Comparison of ENCODE assay signal across 19 cellular contexts in the genomic region with DNA sequence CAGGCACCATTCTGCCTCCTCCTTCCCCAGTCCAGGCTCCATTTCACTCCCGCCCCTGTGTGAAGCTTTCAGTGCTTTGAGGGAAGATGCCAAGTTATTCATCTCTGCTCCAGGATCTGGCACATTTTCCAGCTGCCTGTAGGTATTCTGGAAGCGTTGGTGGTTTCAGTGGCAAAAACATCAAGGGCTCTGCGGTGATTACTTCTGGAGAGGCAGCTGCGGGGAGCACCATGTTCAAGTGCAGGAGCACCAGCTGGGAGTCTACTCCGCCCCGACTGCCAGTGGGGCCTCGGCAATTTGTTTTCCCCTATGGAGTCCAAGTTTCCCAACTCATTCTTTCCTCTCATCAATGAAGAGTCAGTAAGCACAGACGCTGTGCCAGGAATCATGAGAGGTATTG.
A peak's percentile ranks its signal among the peaks of the same experiment; 100 is the strongest.
DNase-seq lines count a peak whose midpoint lies in the region; FAIRE-seq and TF ChIP-seq lines count a peak whose summit lies in the region.
"Had no signal": no experiment of that assay in that cellular context is flagged by ENCODE, and none has a peak within 500 bp of the region (broad histone marks: within the 10 kb centered on the region; RNA-seq: fewer than 3 reads in every experiment).

No MANE protein-coding gene starts in this region.

- DNase-seq in AG20443 (ENCODE audit: low spot score), result peak; percentile 21
- peak; percentile 27 for DNase-seq in M059J (ENCODE audit: low read depth)
- peak; percentile 91 for DNase-seq in astrocyte of the cerebellum (ENCODE audit: low read depth)
- peak; percentile 17 for DNase-seq in middle frontal gyrus (ENCODE audit: extremely low spot score, low spot score)
- DNase-seq in H54 (ENCODE audit: insufficient read length, low spot score), result no peak
- no peak for DNase-seq in activated gamma-delta T cell (lab: John Stamatoyannopoulos, UW)
- DNase-seq in dermis blood vessel endothelial cell, result no peak
- no peak for DNase-seq in HEK293T (ENCODE audit: extremely low spot score)
- DNase-seq: CD8-positive, alpha-beta memory T cell; DMS53; Karpas-422; NCI-H1436; NCI-H2029; NCI-H2171; NCI-H345; NCI-H526; PC-9; SIG-M5; SK-N-SH had no signal

- POLR2A ChIA-PET in HEK293T (lab: Yijun Ruan, JAX), result no interaction called here

- FAIRE-seq in H54 (lab: Jason Lieb, UNC), result no peak

- in situ Hi-C loops in astrocyte of the cerebellum (cut with HindIII; ENCODE audit: low sequenced_read_pairs), result no loop called here

- no peak for TF ChIP-seq CTCF in astrocyte of the cerebellum (IDR thresholded peaks at IDR 0.05; ENCODE audit: low read depth, low read length, missing control alignments)

- TF ChIP-seq POLR2A in H54 (IDR thresholded peaks at IDR 0.05; ENCODE audit: low read depth, low read length), result no peak

- CTCF ChIA-PET in HEK293T (lab: Yijun Ruan, JAX), result no interaction called here

- H3K4me3 ChIP-seq in astrocyte of the cerebellum (ENCODE audit: low read depth, low read length), result no peak overlapping the region
- H3K4me3 ChIP-seq: PC-9 had no signal

TF ChIP-seq in HEK293T, 16 proteins besides CTCF, POLR2A, EP300 and RAD21:
- TF ChIP-seq, protein P1, sequence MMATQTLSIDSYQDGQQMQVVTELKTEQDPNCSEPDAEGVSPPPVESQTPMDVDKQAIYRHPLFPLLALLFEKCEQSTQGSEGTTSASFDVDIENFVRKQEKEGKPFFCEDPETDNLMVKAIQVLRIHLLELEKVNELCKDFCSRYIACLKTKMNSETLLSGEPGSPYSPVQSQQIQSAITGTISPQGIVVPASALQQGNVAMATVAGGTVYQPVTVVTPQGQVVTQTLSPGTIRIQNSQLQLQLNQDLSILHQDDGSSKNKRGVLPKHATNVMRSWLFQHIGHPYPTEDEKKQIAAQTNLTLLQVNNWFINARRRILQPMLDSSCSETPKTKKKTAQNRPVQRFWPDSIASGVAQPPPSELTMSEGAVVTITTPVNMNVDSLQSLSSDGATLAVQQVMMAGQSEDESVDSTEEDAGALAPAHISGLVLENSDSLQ (IDR thresholded peaks at IDR 0.05), result no peak
- TF ChIP-seq LEF1 (IDR thresholded peaks at IDR 0.05; ENCODE audit: borderline replicate concordance), result no peak
- TF ChIP-seq CTBP1 (IDR thresholded peaks at IDR 0.05; ENCODE audit: borderline replicate concordance), result no peak
- TF ChIP-seq NFRKB (IDR thresholded peaks at IDR 0.05), result no peak
- no peak for TF ChIP-seq ELF4 (IDR thresholded peaks at IDR 0.05)
- no peak for TF ChIP-seq FOXA1 (IDR thresholded peaks at IDR 0.05)
- no peak for TF ChIP-seq L3MBTL2 (conservative IDR thresholded peaks at IDR 0.05)
- TF ChIP-seq SUZ12 (IDR thresholded peaks at IDR 0.05), result no peak
- TF ChIP-seq TARDBP (IDR thresholded peaks at IDR 0.05), result no peak
- no peak for TF ChIP-seq ZNF384 (IDR thresholded peaks at IDR 0.05)
- TF ChIP-seq ARNT (IDR thresholded peaks at IDR 0.05), result no peak
- TF ChIP-seq SP1 (IDR thresholded peaks at IDR 0.05), result no peak
- TF ChIP-seq FOXK2 (IDR thresholded peaks at IDR 0.05), result no peak
- no peak for TF ChIP-seq FOXM1 (IDR thresholded peaks at IDR 0.05; ENCODE audit: borderline replicate concordance)
- TF ChIP-seq HDGF (IDR thresholded peaks at IDR 0.05; ENCODE audit: borderline replicate concordance), result no peak
- no peak for TF ChIP-seq BHLHE40 (IDR thresholded peaks at IDR 0.05; ENCODE audit: borderline replicate concordance)

Comparison
In these comparisons a context has a peak if more than half of its experiments do, and no peak if none do; other contexts are left out.
1. DNase-seq: peak in AG20443 (single experiment), M059J (single experiment), astrocyte of the cerebellum (single experiment) and middle frontal gyrus (single experiment); none in H54 (single experiment), activated gamma-delta T cell (single experiment), dermis blood vessel endothelial cell (single experiment) and HEK293T (single experiment).